Comparison of ENCODE assay signal across 18 cellular contexts in the genomic region with DNA sequence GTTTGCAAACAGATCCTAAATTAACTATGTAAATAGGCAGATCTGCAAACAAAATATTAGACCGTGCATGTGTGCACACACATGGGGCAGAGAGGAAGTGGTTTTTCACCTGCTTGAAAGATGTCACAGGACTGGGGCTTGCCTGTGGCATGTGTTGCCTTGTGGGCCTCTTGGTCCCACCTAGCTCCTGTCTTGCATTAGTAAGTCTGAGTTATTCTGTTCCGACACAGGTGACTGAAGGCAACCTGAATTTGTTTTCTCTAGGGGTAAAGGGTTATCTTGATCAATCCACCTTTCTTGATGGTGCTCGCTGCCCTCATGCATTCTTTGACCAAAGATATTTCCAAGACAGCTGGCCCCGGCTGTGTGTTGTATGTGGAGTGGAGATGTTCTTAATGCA.
DNase-seq lines count a peak whose midpoint lies in the region; ATAC-seq, FAIRE-seq and TF ChIP-seq lines count a peak whose summit lies in the region.
"Had no signal": no experiment of that assay in that cellular context is flagged by ENCODE, and none has a peak within 500 bp of the region (broad histone marks: within the 10 kb centered on the region; RNA-seq: fewer than 3 reads in every experiment).

No MANE protein-coding gene starts in this region.

- no peak overlapping the region for H3K4me3 ChIP-seq in GM23338
- H3K4me3 ChIP-seq in GM12878 = no peak overlapping the region
- H3K4me3 ChIP-seq in neural progenitor cell = no peak overlapping the region
- H3K4me3 ChIP-seq: BLaER1 treated with 17β-estradiol and CSF1 and Interleukin-3, amounts not matched to agents 10 nM and 100 nM; GM23248 had no signal

- H3K27me3 Mint-ChIP-seq in GM23338 (ENCODE audit: insufficient read depth, low read depth, poor library complexity) = peaks cover 5% of the 10 kb centered on the region
- no peaks in the 10 kb centered on the region for H3K27me3 Mint-ChIP-seq in neural progenitor cell (ENCODE audit: insufficient read depth, low read depth)

- H3K4me1 Mint-ChIP-seq in GM23338 (peaks cover 36% of the 10 kb centered on the region), neural progenitor cell (peaks cover 39% of the 10 kb centered on the region)

- peaks cover 7% of the 10 kb centered on the region; the same call in 1 of the 2 replicates for H3K9me2 ChIP-seq in GM23338 (ENCODE audit: insufficient read depth)

- TF ChIP-seq POLR2A in GM12878 (IDR thresholded peaks at IDR 0.05; ENCODE audit: low read depth, low read length) = no peak

- BruUV-seq in GM12878 (replicated peaks; lab: Mats Ljungman, UMichigan) = no TSS peak

- H3K4me1 ChIP-seq in GM23338 (ENCODE audit: insufficient read depth) = peaks cover 19% of the 10 kb centered on the region
- H3K4me1 ChIP-seq in GM12878 (ENCODE audit: control insufficient read depth, insufficient read depth, low read length) = no peaks in the 10 kb centered on the region
- peaks cover 14% of the 10 kb centered on the region for H3K4me1 ChIP-seq in neural progenitor cell

- H3K36me3 ChIP-seq in GM23338 (ENCODE audit: insufficient read depth) (no peaks in the 10 kb centered on the region), GM12878 (ENCODE audit: control insufficient read depth in 2 of 2, insufficient read depth in 2 of 2, low read length in 1 of 2) (no peaks in the 10 kb centered on the region), neural progenitor cell (no peaks in the 10 kb centered on the region)
- H3K36me3 ChIP-seq: BLaER1 treated with 17β-estradiol and CSF1 and Interleukin-3, amounts not matched to agents 10 nM and 100 nM had no signal

- H3K9ac ChIP-seq in GM12878 (ENCODE audit: control insufficient read depth, insufficient read depth, low read length) = no peak overlapping the region
- H3K9ac ChIP-seq in neural progenitor cell = no peak overlapping the region
- H3K9ac ChIP-seq: BLaER1 treated with 17β-estradiol and CSF1 and Interleukin-3, amounts not matched to agents 10 nM and 100 nM; GM23248 had no signal

- no peak for DNase-seq in GM23338 (ENCODE audit: low spot score)
- DNase-seq in NCI-H526 (lab: John Stamatoyannopoulos, UW) = peak; percentile 82 to 87
- no peak for DNase-seq in GM12878 (ENCODE audit: low read depth, low spot score)
- no peak for DNase-seq in neural progenitor cell (ENCODE audit: low spot score)
- DNase-seq in frontal cortex (ENCODE audit: low spot score in 2 of 2) = no peak
- no peak for DNase-seq in GM10266 (ENCODE audit: extremely low spot score)
- DNase-seq: CD8-positive, alpha-beta T cell; DMS79; GM23248; KBM-7; NCI-H1105 treated with DMSO at 0.1 percent for 48 hours; NCI-H1930; NCI-H2171; T-helper 1 cell had no signal

- intact Hi-C loops in GM12878 (cut with micrococcal nuclease; ENCODE audit: unreplicated experiment) = loop anchor here (10.0 kb wide), 1 partner anchor 343 kb away; no protein-coding TSS in a partner anchor

- RAD21 ChIA-PET in GM12878 (lab: Charles Lee; ENCODE audit: unreplicated experiment) = no interaction called here

- no peak for TF ChIP-seq CTCF in GM23338 (conservative IDR thresholded peaks at IDR 0.05; ENCODE audit: low read depth in 2 of 2)
- no peak for TF ChIP-seq CTCF in GM12878 (IDR thresholded peaks at IDR 0.05 in 2 of 3, conservative IDR thresholded peaks at IDR 0.05 in 1 of 3; ENCODE audit: control insufficient read depth in 2 of 3, extremely low read depth in 1 of 3, insufficient read depth in 1 of 3, low read depth in 3 of 3, low read length in 3 of 3)
- TF ChIP-seq CTCF in neural progenitor cell (IDR thresholded peaks at IDR 0.05) = no peak
- no peak for TF ChIP-seq CTCF in GM10266 (IDR thresholded peaks at IDR 0.05; ENCODE audit: control insufficient read depth, insufficient read depth, low read depth, missing control alignments)

- POLR2A ChIA-PET in GM12878 (lab: Charles Lee) = no interaction called here

- in situ Hi-C loops in GM12878 (cut with MboI) = no loop called here

- H3K27me3 ChIP-seq in GM23338 (ENCODE audit: insufficient read depth) (no peaks in the 10 kb centered on the region), GM12878 (replicated peaks in 1 of 2; ENCODE audit: control insufficient read depth in 2 of 2, insufficient read depth in 2 of 2, low read length in 1 of 2) (no peaks in the 10 kb centered on the region; a peak in 2 of 4 replicates), neural progenitor cell (no peaks in the 10 kb centered on the region)
- H3K27me3 ChIP-seq: BLaER1 treated with 17β-estradiol and CSF1 and Interleukin-3, amounts not matched to agents 10 nM and 100 nM had no signal

- H4K20me1 ChIP-seq in GM23338 (replicated peaks; ENCODE audit: insufficient read depth) (no peaks in the 10 kb centered on the region), GM12878 (ENCODE audit: control insufficient read depth, insufficient read depth) (no peaks in the 10 kb centered on the region), neural progenitor cell (ENCODE audit: low read depth) (no peaks in the 10 kb centered on the region)
- H4K20me1 ChIP-seq: BLaER1 treated with 17β-estradiol and CSF1 and Interleukin-3, amounts not matched to agents 10 nM and 100 nM had no signal

- H3K9me3 Mint-ChIP-seq in GM23338 = no peaks in the 10 kb centered on the region; the same call in 2 of the 3 replicates
- no peaks in the 10 kb centered on the region for H3K9me3 Mint-ChIP-seq in neural progenitor cell
- H3K9me3 Mint-ChIP-seq: CD8-positive, alpha-beta T cell had no signal

- CTCF ChIA-PET in GM12878 (lab: Yijun Ruan, JAX) = no interaction called here

- FAIRE-seq in GM12878 (lab: Jason Lieb, UNC) (no peak), frontal cortex (lab: Jason Lieb, UNC) (no peak)
- FAIRE-seq: D721Med, GM19239 had no signal

- TF ChIP-seq EP300 in GM12878 (IDR thresholded peaks at IDR 0.05; ENCODE audit: borderline replicate concordance in 1 of 2, control insufficient read depth in 1 of 2, low read depth in 2 of 2, low read length in 2 of 2) = no peak

- SMC1A ChIA-PET in GM12878 (lab: Charles Lee; ENCODE audit: uncharacterized antibody, unreplicated experiment) = interaction anchor here (0.8 to 1.4 kb wide), 2 partner anchors 167 to 168 kb away, joined by 3 to 4 read pairs; no protein-coding TSS in a partner anchor

- H3K4me2 ChIP-seq in GM23338 (0 out of 2 replicates have a peak overlapping the region, but pooled peaks have one; percentile 42), GM12878 (ENCODE audit: control insufficient read depth, insufficient read depth) (no peak overlapping the region), neural progenitor cell (no peak overlapping the region)
- H3K4me2 ChIP-seq: BLaER1 treated with 17β-estradiol and CSF1 and Interleukin-3, amounts not matched to agents 10 nM and 100 nM had no signal

- WGBS in GM12878 (ENCODE audit: insufficient coverage, insufficient replicate concordance, low lambda C conversion rate, missing lambda C conversion rate) = 22% methylated on average over 4 of the region's 4 CpGs

- no peaks in the 10 kb centered on the region for H3K79me2 ChIP-seq in GM23338 (replicated peaks; ENCODE audit: insufficient read depth)
- H3K79me2 ChIP-seq in GM12878 (ENCODE audit: control insufficient read depth, insufficient read depth, low read length) = no peaks in the 10 kb centered on the region
- no peaks in the 10 kb centered on the region for H3K79me2 ChIP-seq in neural progenitor cell (ENCODE audit: low read depth)

- no peak overlapping the region for H3K27ac ChIP-seq in GM23338 (ENCODE audit: low read depth)
- no peak overlapping the region for H3K27ac ChIP-seq in GM12878 (ENCODE audit: control insufficient read depth, insufficient read depth)
- no peak overlapping the region for H3K27ac ChIP-seq in neural progenitor cell
- H3K27ac ChIP-seq: BLaER1 treated with 17β-estradiol and CSF1 and Interleukin-3, amounts not matched to agents 10 nM and 100 nM; GM23248 had no signal

- TF ChIP-seq RAD21 in GM12878 (IDR thresholded peaks at IDR 0.05; ENCODE audit: insufficient read depth, low read depth, low read length) = no peak

- H3K9me3 ChIP-seq in GM12878 (replicated peaks; ENCODE audit: control insufficient read depth, insufficient read depth, low read length) = no peaks in the 10 kb centered on the region
- no peaks in the 10 kb centered on the region for H3K9me3 ChIP-seq in neural progenitor cell (ENCODE audit: low read depth)
- H3K9me3 ChIP-seq: BLaER1 treated with 17β-estradiol and CSF1 and Interleukin-3, amounts not matched to agents 10 nM and 100 nM had no signal

- H3K27ac Mint-ChIP-seq in GM23338 (peak overlapping the region; percentile 1; the same call in 1 of the 2 replicates), neural progenitor cell (peak overlapping the region; percentile 5)
- H3K27ac Mint-ChIP-seq: CD8-positive, alpha-beta T cell had no signal

- no peak overlapping the region for H2AFZ ChIP-seq in GM23338
- H2AFZ ChIP-seq in GM12878 (ENCODE audit: control insufficient read depth, low read depth, low read length) = no peak overlapping the region
- no peak overlapping the region for H2AFZ ChIP-seq in neural progenitor cell (replicated peaks)
- H2AFZ ChIP-seq: GM23248 had no signal

- ATAC-seq in GM23338 (peak; percentile 33; the same call in 2 of the 3 replicates), GM12878 (no peak), GM18502 (IDR thresholded peaks at IDR 0.05; ENCODE audit: poor library complexity, unreplicated experiment) (no peak)
- ATAC-seq: CD8-positive, alpha-beta T cell had no signal

- H3F3A ChIP-seq in GM23338 (replicated peaks; ENCODE audit: low read depth) = no peaks in the 10 kb centered on the region
- H3F3A ChIP-seq in neural progenitor cell (ENCODE audit: low read depth) = peaks cover 4% of the 10 kb centered on the region

- H3K4me3 Mint-ChIP-seq in GM23338 (no peak overlapping the region), neural progenitor cell (no peak overlapping the region)
- H3K4me3 Mint-ChIP-seq: CD8-positive, alpha-beta T cell had no signal

- H3K36me3 Mint-ChIP-seq in GM23338 (ENCODE audit: low read depth) (no peaks in the 10 kb centered on the region), neural progenitor cell (no peaks in the 10 kb centered on the region)
- H3K36me3 Mint-ChIP-seq: CD8-positive, alpha-beta T cell had no signal

TF ChIP-seq in GM23338, 12 proteins besides CTCF, POLR2A, EP300 and RAD21 (continues in another document):
- no peak for TF ChIP-seq ZNF114 (CRISPR knock-in tag; IDR thresholded peaks at IDR 0.05)
- TF ChIP-seq EZH2phosphoT487 (IDR thresholded peaks at IDR 0.05; ENCODE audit: unreplicated experiment) = no peak

Comparison
In these comparisons a context has a peak if more than half of its experiments do, and no peak if none do; other contexts are left out.
1. DNase-seq: peak in NCI-H526 (2 of 2); none in GM23338 (single experiment), GM12878 (single experiment), neural progenitor cell (single experiment), frontal cortex (0 of 2) and GM10266 (single experiment).